Comparison of ENCODE assay signal across 9 cellular contexts in the genomic region with DNA sequence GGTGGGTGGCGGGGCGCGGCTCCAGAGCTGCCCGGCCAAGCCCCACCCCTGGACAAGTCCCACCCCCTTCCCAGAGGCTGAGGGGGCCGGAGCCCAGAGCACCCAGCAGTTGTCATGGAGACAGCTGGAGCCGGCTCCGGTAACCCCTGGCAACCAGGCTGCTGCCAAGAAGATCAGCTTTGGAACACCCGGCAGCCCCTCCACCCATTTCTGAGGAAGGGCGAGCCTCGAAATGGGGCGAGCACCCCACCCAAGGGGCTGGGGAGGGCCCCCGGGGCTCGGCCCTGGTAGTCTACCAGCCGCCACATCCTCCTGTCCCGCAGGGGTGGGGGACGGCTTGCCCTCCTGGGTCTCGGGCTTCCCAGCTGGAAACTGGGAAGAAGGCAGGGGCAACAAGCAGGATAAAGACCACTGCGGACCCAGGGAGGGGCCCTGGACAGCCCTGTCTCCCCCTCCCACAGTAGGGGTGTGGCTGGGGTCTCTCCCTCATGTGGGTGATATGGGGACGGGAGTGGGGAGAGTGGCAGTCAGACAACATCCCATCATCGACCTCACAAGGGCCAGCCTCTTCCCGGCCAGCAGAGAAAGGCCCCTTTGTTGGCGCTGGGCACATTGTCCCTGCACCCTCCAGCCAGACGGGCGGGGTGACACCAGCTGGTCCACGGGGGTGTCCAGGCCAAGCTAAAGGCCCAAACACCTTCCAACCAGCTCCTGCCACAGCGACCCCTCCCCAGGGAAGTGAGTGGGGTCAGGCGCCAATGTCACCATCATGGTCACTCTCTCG. TPM values are rescaled to one million over a fixed set of nuclear protein-coding genes. Genes with fewer than 3 reads are reported as not detected.
DNase-seq lines count a peak whose midpoint lies in the region; ATAC-seq and TF ChIP-seq lines count a peak whose summit lies in the region.
"Had no signal": no experiment of that assay in that cellular context is flagged by ENCODE, and none has a peak within 500 bp of the region (broad histone marks: within the 10 kb centered on the region; RNA-seq: fewer than 3 reads in every experiment).

No MANE protein-coding gene starts in this region.

- H3K27ac Mint-ChIP-seq in natural killer cell, result no peak overlapping the region

- H3K27me3 ChIP-seq in subcutaneous abdominal adipose tissue (ENCODE audit: control insufficient read depth in 5 of 5, insufficient read depth in 4 of 5, low read length in 5 of 5), result peaks cover 9 to 26% (median 20%) of the 10 kb centered on the region in 5 donors

- H3K4me3 ChIP-seq in HFF-Myc (replicated peaks; ENCODE audit: low read depth, low read length) (peak overlapping the region; percentile 53), SK-N-MC (peak overlapping the region; percentile 83), subcutaneous abdominal adipose tissue (ENCODE audit: low read depth in 1 of 5, low read length in 5 of 5) (peak overlapping the region in 4 of 5 donors; percentile 26 to 65 (median 41))

- no peak for DNase-seq in HFF-Myc (ENCODE audit: extremely low read depth, low read depth)
- DNase-seq in SK-N-MC (ENCODE audit: low read depth, low spot score), result no peak
- DNase-seq in hypothalamus (lab: John Stamatoyannopoulos, UW), result peak; percentile 65 to 97 (median 90)
- no peak for DNase-seq in activated gamma-delta T cell (lab: John Stamatoyannopoulos, UW)
- DNase-seq in natural killer cell, result no peak

- TF ChIP-seq CTCF in HFF-Myc (IDR thresholded peaks at IDR 0.05; ENCODE audit: low read depth, low read length, missing control alignments) (no peak), natural killer cell (IDR thresholded peaks at IDR 0.05) (no peak)

- H3K4me1 Mint-ChIP-seq in natural killer cell, result peaks cover 7 to 13% of the 10 kb centered on the region in 2 donors

- no peak overlapping the region for H3K9ac ChIP-seq in SK-N-MC (ENCODE audit: insufficient read length)
- H3K9ac ChIP-seq in subcutaneous abdominal adipose tissue (ENCODE audit: low read length in 5 of 5), result no peak overlapping the region

- intact Hi-C loops in natural killer cell (cut with micrococcal nuclease), result no loop called here

- H3K9me3 ChIP-seq in SK-N-MC (ENCODE audit: low read depth, low read length) (no peaks in the 10 kb centered on the region), subcutaneous abdominal adipose tissue (ENCODE audit: control insufficient read depth in 5 of 5, low read length in 5 of 5) (peaks cover 0 to 2% (median 0%) of the 10 kb centered on the region in 5 donors)

- H3K27ac ChIP-seq in SK-N-MC, result no peak overlapping the region
- no peak overlapping the region for H3K27ac ChIP-seq in subcutaneous abdominal adipose tissue (ENCODE audit: low read depth, low read length)

- no peaks in the 10 kb centered on the region for H3K9me3 Mint-ChIP-seq in natural killer cell
- H3K9me3 Mint-ChIP-seq: IgD-negative memory B cell had no signal

- H3K27me3 Mint-ChIP-seq in natural killer cell (ENCODE audit: low read depth in 2 of 2), result peaks cover 7 to 21% of the 10 kb centered on the region in 2 donors

- ATAC-seq in HG03378 (IDR thresholded peaks at IDR 0.05; ENCODE audit: unreplicated experiment) (no peak), natural killer cell (no peak), GM19467 (IDR thresholded peaks at IDR 0.05; ENCODE audit: unreplicated experiment) (no peak)

- no peak overlapping the region for H3K4me3 Mint-ChIP-seq in natural killer cell

- no peaks in the 10 kb centered on the region for H3K36me3 ChIP-seq in SK-N-MC (ENCODE audit: insufficient read depth, low read length)
- peaks cover 0 to 9% (median 8%) of the 10 kb centered on the region in 5 donors for H3K36me3 ChIP-seq in subcutaneous abdominal adipose tissue (ENCODE audit: control insufficient read depth in 5 of 5, insufficient read depth in 5 of 5, low read length in 5 of 5)

- H3K4me1 ChIP-seq in subcutaneous abdominal adipose tissue (ENCODE audit: control insufficient read depth in 5 of 5, insufficient read depth in 5 of 5, low read length in 5 of 5), result peaks cover 0 to 17% (median 12%) of the 10 kb centered on the region in 5 donors

- no peaks in the 10 kb centered on the region for H3K36me3 Mint-ChIP-seq in natural killer cell

RNA-seq across cellular contexts. Expression of gene CERS1, which starts 1.5 kb away (rescaled TPM):
- total RNA-seq in natural killer cell, result not detected

RNA-seq across cellular contexts. Expression of gene COPE, which starts 24.7 kb away (rescaled TPM):
- 100 to 1,000 TPM; 204 to 228 (median 218) TPM for total RNA-seq in natural killer cell

RNA-seq across cellular contexts. Expression of gene DDX49, which starts 25.1 kb away (rescaled TPM):
- total RNA-seq in natural killer cell, result 10 to 100 TPM; 59.3 to 66.9 (median 62.9) TPM

RNA-seq across cellular contexts. Expression of gene HOMER3, which starts 46.6 kb away (rescaled TPM):
- total RNA-seq in natural killer cell, result 1 to 10 TPM in 1 of 3 donors, under 1 TPM in 1, not detected in 1; 0.19 to 4.8 TPM

Comparison
In these comparisons a context has a peak if more than half of its experiments do, and no peak if none do; other contexts are left out.
1. DNase-seq: peak in hypothalamus (51 of 51); none in HFF-Myc (single experiment), SK-N-MC (single experiment), activated gamma-delta T cell (single experiment) and natural killer cell (single experiment).
2. Peak in every context shown above with its lines, with median percentiles within 50 percentile points of each other: H3K4me3 ChIP-seq.